ENCODE assay signal across 15 cellular contexts in the genomic region with DNA sequence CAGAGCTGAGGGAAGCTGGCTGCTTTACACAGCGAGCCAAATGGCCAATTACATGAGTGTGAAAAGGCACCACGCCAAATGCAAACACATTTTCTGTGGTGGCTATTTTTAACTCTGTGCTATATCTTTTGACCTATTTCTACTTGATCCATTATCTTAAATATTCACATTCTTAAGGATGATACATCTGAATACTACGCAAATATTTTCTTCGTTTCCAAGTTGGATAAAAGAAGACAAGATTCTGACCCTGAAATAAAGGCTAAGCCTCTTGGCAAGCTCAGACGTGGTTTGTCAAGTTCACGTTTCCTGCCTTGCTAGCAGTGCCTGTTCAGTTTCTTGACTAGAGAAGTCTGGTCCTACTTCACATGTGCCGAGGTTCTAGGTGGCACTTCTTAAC.
DNase-seq lines count a peak whose midpoint lies in the region; ATAC-seq and TF ChIP-seq lines count a peak whose summit lies in the region.
"Had no signal": no experiment of that assay in that cellular context is flagged by ENCODE, and none has a peak within 500 bp of the region (broad histone marks: within the 10 kb centered on the region; RNA-seq: fewer than 3 reads in every experiment).

No MANE protein-coding gene starts in this region.

- DNase-seq in HS-5 (ENCODE audit: low read depth) (peak; percentile 54), astrocyte of the spinal cord (ENCODE audit: low read depth, low spot score) (peak; percentile 69), iris pigment epithelial cell (ENCODE audit: low read depth) (peak; percentile 93), iPS-NIHi11 (ENCODE audit: low spot score) (no peak)
- no peak for DNase-seq in activated CD4-positive, alpha-beta T cell treated with anti-CD3 and anti-CD28 coated beads for 48 hours
- DNase-seq: activated CD4-positive, alpha-beta T cell treated with anti-CD3 and anti-CD28 coated beads, Interleukin-2, amount 50 U/mL, for 48 hours; activated T-cell treated with anti-CD3 and anti-CD28 coated beads, Interleukin-2, amount 50 U/mL, for 48 hours; central memory CD4-positive, alpha-beta T cell; NCI-H1048; NCI-H2107; retina; RPMI8226 had no signal

- in situ Hi-C loops in astrocyte of the spinal cord (cut with HindIII; ENCODE audit: low sequenced_read_pairs), result no loop called here

- no peaks in the 10 kb centered on the region for H3K79me2 ChIP-seq in ACC112 (ENCODE audit: control insufficient read depth, insufficient read depth, low read length, unreplicated experiment)

- H3K27me3 ChIP-seq in ACC112 (ENCODE audit: insufficient read depth, low read length), result no peaks in the 10 kb centered on the region

- peak overlapping the region; percentile 43 for H2AFZ ChIP-seq in ACC112 (ENCODE audit: low read length, unreplicated experiment)

- ATAC-seq in GM21529 (IDR thresholded peaks at IDR 0.05; ENCODE audit: unreplicated experiment), result no peak
- ATAC-seq in GM19324 (IDR thresholded peaks at IDR 0.05; ENCODE audit: low FRiP score, unreplicated experiment), result no peak

- H3K4me1 ChIP-seq in ACC112 (ENCODE audit: control insufficient read depth, insufficient read depth, low read length, unreplicated experiment), result peaks cover 55% of the 10 kb centered on the region

- H3K36me3 ChIP-seq in ACC112 (ENCODE audit: insufficient read depth, low read length), result no peaks in the 10 kb centered on the region

- peak overlapping the region; percentile 94 for H3K27ac ChIP-seq in ACC112 (ENCODE audit: low read depth, low read length)

- H3K4me3 ChIP-seq in ACC112 (ENCODE audit: low read depth, low read length) (peak overlapping the region; percentile 24), astrocyte of the spinal cord (ENCODE audit: low read depth, low read length) (no peak overlapping the region)

- no peak for TF ChIP-seq CTCF in astrocyte of the spinal cord (IDR thresholded peaks at IDR 0.05; ENCODE audit: low read depth, low read length)

Comparison
In these comparisons a context has a peak if more than half of its experiments do, and no peak if none do; other contexts are left out.
1. DNase-seq: peak in HS-5 (single experiment), astrocyte of the spinal cord (single experiment) and iris pigment epithelial cell (single experiment); none in activated CD4-positive, alpha-beta T cell treated with anti-CD3 and anti-CD28 coated beads for 48 hours (single experiment) and iPS-NIHi11 (single experiment).